In genomic region chr1:52603680-52604501, GRCh38 we compare ENCODE assay signal across 11 cellular contexts. TPM values are rescaled to one million over a fixed set of nuclear protein-coding genes. Genes with fewer than 3 reads are reported as not detected.
A peak's percentile ranks its signal among the peaks of the same experiment; 100 is the strongest.
DNase-seq lines count a peak whose midpoint lies in the region; ATAC-seq and TF ChIP-seq lines count a peak whose summit lies in the region.
"Had no signal": no experiment of that assay in that cellular context is flagged by ENCODE, and none has a peak within 500 bp of the region (broad histone marks: within the 10 kb centered on the region; RNA-seq: fewer than 3 reads in every experiment).

No MANE protein-coding gene starts in this region.

- intact Hi-C loops in activated CD4-positive, alpha-beta memory T cell treated with anti-CD3 and anti-CD28 coated beads for 36 hours (cut with micrococcal nuclease) = loop anchor here (1.0 to 5.0 kb wide), 4 partner anchors 31 to 200 kb away; partner anchors contain the start of genes ORC1, PRPF38A and TUT4
- intact Hi-C loops in heart left ventricle (cut with DNase I) = loop anchor here in 8 of 10 donors (2.0 to 10.0 kb wide), 5 partner anchors 47 to 83 kb away; partner anchors contain the start of gene TUT4 (in 6 of the 8)

- H3K9me3 Mint-ChIP-seq in activated CD8-positive, alpha-beta memory T cell treated with anti-CD3 and anti-CD28 coated beads, Interleukin-2, amount 10 ng/mL, durations not matched to agents 7 days and 5 days (ENCODE audit: low read depth) = no peaks in the 10 kb centered on the region
- no peaks in the 10 kb centered on the region for H3K9me3 Mint-ChIP-seq in activated CD4-positive, alpha-beta memory T cell treated with anti-CD3 and anti-CD28 coated beads for 36 hours

- DNase-seq in activated CD8-positive, alpha-beta memory T cell treated with anti-CD3 and anti-CD28 coated beads, Interleukin-2, amount 10 ng/mL, durations not matched to agents 7 days and 5 days = no peak
- DNase-seq in activated CD8-positive, alpha-beta memory T cell treated with anti-CD3 and anti-CD28 coated beads, Interleukin-2, amount 50 U/mL, for 4 hours = no peak
- DNase-seq in activated CD4-positive, alpha-beta memory T cell treated with anti-CD3 and anti-CD28 coated beads for 36 hours = no peak
- no peak for DNase-seq in heart left ventricle
- DNase-seq in iPS-NIHi7 (ENCODE audit: extremely low spot score) = no peak

- peaks cover 2% of the 10 kb centered on the region for H3K36me3 Mint-ChIP-seq in activated CD8-positive, alpha-beta memory T cell treated with anti-CD3 and anti-CD28 coated beads, Interleukin-2, amount 10 ng/mL, durations not matched to agents 7 days and 5 days
- peaks cover 23% of the 10 kb centered on the region for H3K36me3 Mint-ChIP-seq in activated CD4-positive, alpha-beta memory T cell treated with anti-CD3 and anti-CD28 coated beads for 36 hours

- no peaks in the 10 kb centered on the region for H3K27me3 ChIP-seq in heart left ventricle
- no peaks in the 10 kb centered on the region for H3K27me3 ChIP-seq in stomach smooth muscle (ENCODE audit: control insufficient read depth in 1 of 2, insufficient read depth in 2 of 2, low read length in 2 of 2)

- TF ChIP-seq CTCF in heart left ventricle (IDR thresholded peaks at IDR 0.05) = no peak

- TF ChIP-seq POLR2A in heart left ventricle (IDR thresholded peaks at IDR 0.05) = no peak

- peak overlapping the region; percentile 90 for H3K27ac Mint-ChIP-seq in activated CD8-positive, alpha-beta memory T cell treated with anti-CD3 and anti-CD28 coated beads, Interleukin-2, amount 10 ng/mL, durations not matched to agents 7 days and 5 days
- peak overlapping the region; percentile 90 for H3K27ac Mint-ChIP-seq in activated CD4-positive, alpha-beta memory T cell treated with anti-CD3 and anti-CD28 coated beads for 36 hours

- peaks cover 0 to 29% (median 25%) of the 10 kb centered on the region in 9 donors for H3K36me3 ChIP-seq in heart left ventricle
- H3K36me3 ChIP-seq in stomach smooth muscle (ENCODE audit: control insufficient read depth in 2 of 2, insufficient read depth in 2 of 2, low read length in 2 of 2) = peaks cover 12 to 20% of the 10 kb centered on the region in 2 donors

- H3K4me3 ChIP-seq in heart left ventricle (peak overlapping the region in 1 of 12 donors; percentile 69), stomach smooth muscle (ENCODE audit: low read length in 2 of 2) (peak overlapping the region in 1 of 2 donors; percentile 76)

- H3K4me1 ChIP-seq in heart left ventricle = peaks cover 0 to 37% (median 24%) of the 10 kb centered on the region in 12 donors
- H3K4me1 ChIP-seq in stomach smooth muscle (ENCODE audit: control insufficient read depth, insufficient read depth, low read length) = peaks cover 27% of the 10 kb centered on the region

- 49 to 64% (median 60%) methylated on average over 7 of the region's 7 CpGs for WGBS in heart left ventricle, 4 donors

- POLR2A ChIA-PET in activated CD4-positive, alpha-beta memory T cell treated with anti-CD3 and anti-CD28 coated beads for 36 hours (lab: Charles Lee) = interaction anchor here (0.9 to 1.7 kb wide), 3 partner anchors 10 to 200 kb away, joined by 3 to 5 read pairs (median 4); partner anchors contain the start of genes ORC1, PRPF38A and TUT4

- peak overlapping the region in 1 of 2 donors; percentile 72 for H3K9ac ChIP-seq in stomach smooth muscle (ENCODE audit: low read length in 2 of 2)

- peak overlapping the region; percentile 79 for H3K4me3 Mint-ChIP-seq in activated CD8-positive, alpha-beta memory T cell treated with anti-CD3 and anti-CD28 coated beads, Interleukin-2, amount 10 ng/mL, durations not matched to agents 7 days and 5 days
- H3K4me3 Mint-ChIP-seq in activated CD4-positive, alpha-beta memory T cell treated with anti-CD3 and anti-CD28 coated beads for 36 hours = peak overlapping the region; percentile 91

- H3K9me3 ChIP-seq in heart left ventricle (no peaks in the 10 kb centered on the region), stomach smooth muscle (ENCODE audit: control insufficient read depth in 2 of 2, low read length in 2 of 2) (no peaks in the 10 kb centered on the region)

- peaks cover 40% of the 10 kb centered on the region for H3K4me1 Mint-ChIP-seq in activated CD8-positive, alpha-beta memory T cell treated with anti-CD3 and anti-CD28 coated beads, Interleukin-2, amount 10 ng/mL, durations not matched to agents 7 days and 5 days
- H3K4me1 Mint-ChIP-seq in activated CD4-positive, alpha-beta memory T cell treated with anti-CD3 and anti-CD28 coated beads for 36 hours (ENCODE audit: low read depth) = peaks cover 40% of the 10 kb centered on the region

- CTCF ChIA-PET in activated CD8-positive, alpha-beta memory T cell treated with anti-CD3 and anti-CD28 coated beads, Interleukin-2, amount 10 ng/mL, durations not matched to agents 7 days and 5 days (lab: Charles Lee) = interaction anchor here (1.0 to 1.3 kb wide), 2 partner anchors 10 to 38 kb away, joined by 4 read pairs; no protein-coding TSS in a partner anchor
- CTCF ChIA-PET in activated CD4-positive, alpha-beta memory T cell treated with anti-CD3 and anti-CD28 coated beads for 36 hours (lab: Charles Lee) = interaction anchor here (0.9 kb wide), 1 partner anchor 24 kb away, joined by 3 read pairs; no protein-coding TSS in a partner anchor

- ATAC-seq in activated CD8-positive, alpha-beta memory T cell treated with anti-CD3 and anti-CD28 coated beads, Interleukin-2, amount 10 ng/mL, durations not matched to agents 7 days and 5 days = no peak
- ATAC-seq in heart left ventricle (peak in 3 of 4 donors; percentile 23 to 45 (median 35)), HG03354 (IDR thresholded peaks at IDR 0.05; ENCODE audit: poor library complexity, severe bottlenecking, unreplicated experiment) (no peak), HG03095 (IDR thresholded peaks at IDR 0.05; ENCODE audit: unreplicated experiment) (no peak)

- no peaks in the 10 kb centered on the region for H3K27me3 Mint-ChIP-seq in activated CD8-positive, alpha-beta memory T cell treated with anti-CD3 and anti-CD28 coated beads, Interleukin-2, amount 10 ng/mL, durations not matched to agents 7 days and 5 days
- H3K27me3 Mint-ChIP-seq in activated CD4-positive, alpha-beta memory T cell treated with anti-CD3 and anti-CD28 coated beads for 36 hours = no peaks in the 10 kb centered on the region

- H3K27ac ChIP-seq in heart left ventricle (peak overlapping the region in 9 of 12 donors; percentile 69 to 90 (median 80)), stomach smooth muscle (ENCODE audit: low read length) (peak overlapping the region; percentile 58)

RNA-seq across cellular contexts. Expression of gene GPX7, which starts 1.7 kb away (rescaled TPM):
- 10 to 100 TPM; 14.4 to 15.3 TPM for total RNA-seq in activated CD8-positive, alpha-beta memory T cell treated with anti-CD3 and anti-CD28 coated beads, Interleukin-2, amount 10 ng/mL, durations not matched to agents 7 days and 5 days
- 10 to 100 TPM; 19.9 to 20.6 TPM for total RNA-seq in activated CD4-positive, alpha-beta memory T cell treated with anti-CD3 and anti-CD28 coated beads for 36 hours
- 10 to 100 TPM in 3 of 9 donors, 1 to 10 TPM in 6; 5.8 to 19.7 (median 8.2) TPM for total RNA-seq in heart left ventricle
- polyA plus RNA-seq in heart left ventricle = 10 to 100 TPM in 1 of 2 donors, 1 to 10 TPM in 1; 8.4 to 20.5 TPM

RNA-seq across cellular contexts. Expression of gene SHISAL2A, which starts 29.1 kb away (rescaled TPM):
- total RNA-seq in activated CD8-positive, alpha-beta memory T cell treated with anti-CD3 and anti-CD28 coated beads, Interleukin-2, amount 10 ng/mL, durations not matched to agents 7 days and 5 days = 10 to 100 TPM in 1 of 2 experiments, 1 to 10 TPM in 1; 5.7 to 11.0 TPM
- 10 to 100 TPM in 1 of 2 experiments, 1 to 10 TPM in 1; 9.9 to 11.0 TPM for total RNA-seq in activated CD4-positive, alpha-beta memory T cell treated with anti-CD3 and anti-CD28 coated beads for 36 hours
- under 1 TPM in 1 of 9 donors, not detected in 8; 0.64 TPM for total RNA-seq in heart left ventricle
- under 1 TPM in 1 of 2 donors, not detected in 1; 0.08 TPM for polyA plus RNA-seq in heart left ventricle
- total RNA-seq: lung microvascular endothelial cell, NCI-H460 had no signal
- polyA plus RNA-seq: BJ had no signal

RNA-seq across cellular contexts. Expression of gene TUT4, which starts 51.0 kb away (rescaled TPM):
- total RNA-seq in activated CD8-positive, alpha-beta memory T cell treated with anti-CD3 and anti-CD28 coated beads, Interleukin-2, amount 10 ng/mL, durations not matched to agents 7 days and 5 days = 10 to 100 TPM; 60.4 to 76.5 TPM
- 10 to 100 TPM; 54.6 to 62.1 TPM for total RNA-seq in activated CD4-positive, alpha-beta memory T cell treated with anti-CD3 and anti-CD28 coated beads for 36 hours
- 10 to 100 TPM; 23.7 to 43.8 (median 31.5) TPM for total RNA-seq in heart left ventricle
- polyA plus RNA-seq in heart left ventricle = 10 to 100 TPM; 14.8 to 21.4 TPM

Comparison
In these comparisons a context has a peak if more than half of its experiments do, and no peak if none do; other contexts are left out.
1. ATAC-seq: peak in heart left ventricle (3 of 4); none in activated CD8-positive, alpha-beta memory T cell treated with anti-CD3 and anti-CD28 coated beads, Interleukin-2, amount 10 ng/mL, durations not matched to agents 7 days and 5 days (single experiment), HG03354 (single experiment) and HG03095 (single experiment).
2. RNA of gene SHISAL2A, which starts 29.1 kb away (total RNA-seq): 9.9 to 11.0 TPM in activated CD4-positive, alpha-beta memory T cell treated with anti-CD3 and anti-CD28 coated beads for 36 hours and 5.7 to 11.0 TPM in activated CD8-positive, alpha-beta memory T cell treated with anti-CD3 and anti-CD28 coated beads, Interleukin-2, amount 10 ng/mL, durations not matched to agents 7 days and 5 days; 0.64 TPM in heart left ventricle; every median in the first group is over 4 times any median in the second.